ENCODE assay signal across 8 cellular contexts in genomic region chr1:31335007-31335406, GRCh38. TPM values are rescaled to one million over a fixed set of nuclear protein-coding genes. Genes with fewer than 3 reads are reported as not detected.
DNase-seq lines count a peak whose midpoint lies in the region; ATAC-seq, FAIRE-seq and TF ChIP-seq lines count a peak whose summit lies in the region.

No MANE protein-coding gene starts in this region.

- no peak for ATAC-seq in HG03135 (IDR thresholded peaks at IDR 0.05; ENCODE audit: unreplicated experiment)

- peaks cover 0 to 2% (median 0%) of the 10 kb centered on the region in 3 donors for H3K27me3 Mint-ChIP-seq in CD14-positive monocyte (ENCODE audit: low read depth in 3 of 3)

- H3K36me3 Mint-ChIP-seq in CD14-positive monocyte: peaks cover 38% of the 10 kb centered on the region in 2 donors

- H3K9me3 Mint-ChIP-seq in CD14-positive monocyte: peaks cover 0 to 2% (median 0%) of the 10 kb centered on the region in 7 donors

- peak; percentile 16 for TF ChIP-seq CTCF in CD14-positive monocyte (IDR thresholded peaks at IDR 0.05)

- no peak overlapping the region for H3K4me3 ChIP-seq in MG63

- peaks cover 8% of the 10 kb centered on the region for H3K4me1 Mint-ChIP-seq in CD14-positive monocyte

- no peaks in the 10 kb centered on the region for H3K27me3 ChIP-seq in MG63

- no peak overlapping the region for H3K27ac Mint-ChIP-seq in CD14-positive monocyte

- H3K36me3 ChIP-seq in MG63: peaks cover 19% of the 10 kb centered on the region

- no peak overlapping the region for H3K4me3 Mint-ChIP-seq in CD14-positive monocyte

- DNase-seq in CD14-positive monocyte (ENCODE audit: low spot score) (no peak), H54 (ENCODE audit: insufficient read length, low spot score) (peak; percentile 13), NCI-H69 (lab: John Stamatoyannopoulos, UW) (peak; percentile 58), cerebellar cortex (ENCODE audit: low spot score) (peak; percentile 88), midbrain (lab: John Stamatoyannopoulos, UW) (peak; percentile 61), MG63 (no peak), NCI-H2029 treated with DMSO at 0.1 percent for 48 hours (lab: John Stamatoyannopoulos, UW) (no peak)

- H3K9me3 ChIP-seq in MG63: no peaks in the 10 kb centered on the region

- FAIRE-seq in H54 (lab: Jason Lieb, UNC): peak; percentile 23

- intact Hi-C loops in CD14-positive monocyte (cut with micrococcal nuclease): no loop called here

- no peak for TF ChIP-seq POLR2A in H54 (IDR thresholded peaks at IDR 0.05; ENCODE audit: low read depth, low read length)

RNA-seq across cellular contexts. Expression of gene FABP3, which starts 37.9 kb away (rescaled TPM):
- polyA plus RNA-seq in CD14-positive monocyte: not detected
- 18.5 and 72.0 TPM in 2 replicates for total RNA-seq in MG63 (2014; rRNA removed; shearing (Covaris generic); ENCODE audit: low replicate concordance)

RNA-seq across cellular contexts. Expression of gene ZCCHC17, which starts 38.2 kb away (rescaled TPM):
- polyA plus RNA-seq in CD14-positive monocyte: 10 to 100 TPM; 29.3 to 32.3 TPM
- 70.5 and 80.4 TPM in 2 replicates for total RNA-seq in MG63 (2014; rRNA removed; shearing (Covaris generic); ENCODE audit: low replicate concordance)

RNA-seq across cellular contexts. Expression of gene SNRNP40, which starts 38.4 kb away (rescaled TPM):
- 10 to 100 TPM; 50.9 to 56.4 TPM for polyA plus RNA-seq in CD14-positive monocyte
- 115 and 183 TPM in 2 replicates for total RNA-seq in MG63 (2014; rRNA removed; shearing (Covaris generic); ENCODE audit: low replicate concordance)

Comparison
In these comparisons a context has a peak if more than half of its experiments do, and no peak if none do; other contexts are left out.
1. DNase-seq: peak in H54 (single experiment), NCI-H69 (single experiment), cerebellar cortex (single experiment) and midbrain (single experiment); none in CD14-positive monocyte (single experiment), MG63 (single experiment) and NCI-H2029 treated with DMSO at 0.1 percent for 48 hours (single experiment).